1 cellular context compared by ENCODE assay signal in genomic region chrX:113920661-113921060, GRCh38.
TF ChIP-seq lines count a peak whose summit lies in the region.

No MANE protein-coding gene starts in this region.

TF ChIP-seq in HepG2, 621 proteins besides CTCF, POLR2A, EP300 and RAD21 (continued from another document):
- no peak for TF ChIP-seq AGO2 (optimal IDR thresholded peaks at IDR 0.05; ENCODE audit: low read depth, low read length)
- no peak for TF ChIP-seq PREB (CRISPR knock-in tag; IDR thresholded peaks at IDR 0.05)
- no peak for TF ChIP-seq ZBTB1 (CRISPR knock-in tag; IDR thresholded peaks at IDR 0.05; ENCODE audit: borderline replicate concordance)
- no peak for TF ChIP-seq DPF2 (CRISPR knock-in tag; IDR thresholded peaks at IDR 0.05; ENCODE audit: borderline replicate concordance, low read depth)
- no peak for TF ChIP-seq ZNF530 (CRISPR knock-in tag; IDR thresholded peaks at IDR 0.05; ENCODE audit: low read depth)
- no peak for TF ChIP-seq ARID5B (CRISPR knock-in tag; IDR thresholded peaks at IDR 0.05)
- no peak for TF ChIP-seq ZFP82 (CRISPR knock-in tag; IDR thresholded peaks at IDR 0.05; ENCODE audit: borderline replicate concordance)
- TF ChIP-seq MTF1 (CRISPR knock-in tag; IDR thresholded peaks at IDR 0.05) = no peak
- TF ChIP-seq TAF15 (IDR thresholded peaks at IDR 0.05; ENCODE audit: low read depth, low read length, poor library complexity, severe bottlenecking) = no peak
- TF ChIP-seq ISL2 (CRISPR knock-in tag; IDR thresholded peaks at IDR 0.05) = no peak
- TF ChIP-seq ZMYM2 (CRISPR knock-in tag; IDR thresholded peaks at IDR 0.05) = no peak
- no peak for TF ChIP-seq ELF4 (CRISPR knock-in tag; IDR thresholded peaks at IDR 0.05; ENCODE audit: borderline replicate concordance)
- TF ChIP-seq FOXK2 (IDR thresholded peaks at IDR 0.05) = no peak
- no peak for TF ChIP-seq HNRNPL (IDR thresholded peaks at IDR 0.05; ENCODE audit: low read depth, low read length)
- TF ChIP-seq, protein P1, sequence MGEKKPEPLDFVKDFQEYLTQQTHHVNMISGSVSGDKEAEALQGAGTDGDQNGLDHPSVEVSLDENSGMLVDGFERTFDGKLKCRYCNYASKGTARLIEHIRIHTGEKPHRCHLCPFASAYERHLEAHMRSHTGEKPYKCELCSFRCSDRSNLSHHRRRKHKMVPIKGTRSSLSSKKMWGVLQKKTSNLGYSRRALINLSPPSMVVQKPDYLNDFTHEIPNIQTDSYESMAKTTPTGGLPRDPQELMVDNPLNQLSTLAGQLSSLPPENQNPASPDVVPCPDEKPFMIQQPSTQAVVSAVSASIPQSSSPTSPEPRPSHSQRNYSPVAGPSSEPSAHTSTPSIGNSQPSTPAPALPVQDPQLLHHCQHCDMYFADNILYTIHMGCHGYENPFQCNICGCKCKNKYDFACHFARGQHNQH (CRISPR knock-in tag; IDR thresholded peaks at IDR 0.05) = no peak
